Comparison of ENCODE assay signal across 24 cellular contexts in genomic region chr4:3725936-3726895, GRCh38. TPM values are rescaled to one million over a fixed set of nuclear protein-coding genes. Genes with fewer than 3 reads are reported as not detected.
"Had no signal": no experiment of that assay in that cellular context is flagged by ENCODE, and none has a peak within 500 bp of the region (broad histone marks: within the 10 kb centered on the region; RNA-seq: fewer than 3 reads in every experiment).

No MANE protein-coding gene starts in this region.

- H3K27ac Mint-ChIP-seq: activated CD4-positive, alpha-beta T cell treated with anti-CD3 and anti-CD28 coated beads, Interleukin-2, amount 10 ng/mL, durations not matched to agents 24 days and 14 days; activated CD8-positive, alpha-beta T cell treated with anti-CD3 and anti-CD28 coated beads for 36 hours; activated naive CD4-positive, alpha-beta T cell treated with anti-CD3 and anti-CD28 coated beads for 36 hours; activated naive CD8-positive, alpha-beta T cell treated with anti-CD3 and anti-CD28 coated beads, Interleukin-2, amount 50 U/mL, for 24 hours; brain; mesothelial cell of epicardium; natural killer cell treated with Interleukin-12 subunit alpha and Interleukin-12 subunit beta and Interleukin-15 and Interleukin-18, amount 100 ng/mL, for 72 hours; stimulated activated memory B cell treated with anti-CD40 and anti-IgM and Interleukin-4, amounts not matched to agents 10 μg/mL and 1 μg/mL and 100 μg/mL, for 72 hours had no signal

- DNase-seq: activated CD4-positive, alpha-beta T cell treated with anti-CD3 and anti-CD28 coated beads, Interleukin-2, amount 10 ng/mL, durations not matched to agents 24 days and 14 days; activated CD8-positive, alpha-beta T cell treated with anti-CD3 and anti-CD28 coated beads for 36 hours; activated naive CD4-positive, alpha-beta T cell treated with anti-CD3 and anti-CD28 coated beads for 36 hours; activated naive CD8-positive, alpha-beta T cell treated with anti-CD3 and anti-CD28 coated beads, Interleukin-2, amount 50 U/mL, for 24 hours; activated T-cell treated with anti-CD3 and anti-CD28 coated beads, Interleukin-2, amount 50 U/mL, for 4 hours; anterior cingulate cortex; central memory CD4-positive, alpha-beta T cell; dorsolateral prefrontal cortex; foreskin keratinocyte; hypothalamus; kidney; occipital lobe; posterior cingulate gyrus; spleen; stimulated activated CD4-positive, alpha-beta T cell treated with anti-CD3 and anti-CD28 coated beads, Interleukin-4, amount 100 ng/mL, for 4 hours; T-helper 9 cell had no signal

- H3K9me3 Mint-ChIP-seq: activated CD4-positive, alpha-beta T cell treated with anti-CD3 and anti-CD28 coated beads, Interleukin-2, amount 10 ng/mL, durations not matched to agents 24 days and 14 days; activated CD8-positive, alpha-beta T cell treated with anti-CD3 and anti-CD28 coated beads for 36 hours; activated naive CD4-positive, alpha-beta T cell treated with anti-CD3 and anti-CD28 coated beads for 36 hours; activated naive CD8-positive, alpha-beta T cell treated with anti-CD3 and anti-CD28 coated beads, Interleukin-2, amount 50 U/mL, for 24 hours; activated T-cell treated with anti-CD3 and anti-CD28 coated beads, Interleukin-2, amount 50 U/mL, for 4 hours; mesothelial cell of epicardium; natural killer cell treated with Interleukin-12 subunit alpha and Interleukin-12 subunit beta and Interleukin-15 and Interleukin-18, amount 100 ng/mL, for 72 hours; stimulated activated memory B cell treated with anti-CD40 and anti-IgM and Interleukin-4, amounts not matched to agents 10 μg/mL and 1 μg/mL and 100 μg/mL, for 72 hours had no signal

- H3K4me3 Mint-ChIP-seq: activated CD4-positive, alpha-beta T cell treated with anti-CD3 and anti-CD28 coated beads, Interleukin-2, amount 10 ng/mL, durations not matched to agents 24 days and 14 days; activated CD8-positive, alpha-beta T cell treated with anti-CD3 and anti-CD28 coated beads for 36 hours; activated naive CD4-positive, alpha-beta T cell treated with anti-CD3 and anti-CD28 coated beads for 36 hours; activated naive CD8-positive, alpha-beta T cell treated with anti-CD3 and anti-CD28 coated beads, Interleukin-2, amount 50 U/mL, for 24 hours; activated T-cell treated with anti-CD3 and anti-CD28 coated beads, Interleukin-2, amount 50 U/mL, for 4 hours; brain; mesothelial cell of epicardium; natural killer cell treated with Interleukin-12 subunit alpha and Interleukin-12 subunit beta and Interleukin-15 and Interleukin-18, amount 100 ng/mL, for 72 hours; stimulated activated memory B cell treated with anti-CD40 and anti-IgM and Interleukin-4, amounts not matched to agents 10 μg/mL and 1 μg/mL and 100 μg/mL, for 72 hours had no signal

- ATAC-seq: activated CD8-positive, alpha-beta T cell treated with anti-CD3 and anti-CD28 coated beads for 36 hours; activated naive CD8-positive, alpha-beta T cell treated with anti-CD3 and anti-CD28 coated beads, Interleukin-2, amount 50 U/mL, for 24 hours; activated T-cell treated with anti-CD3 and anti-CD28 coated beads, Interleukin-2, amount 50 U/mL, for 4 hours; foreskin keratinocyte; left lobe of liver; natural killer cell treated with Interleukin-12 subunit alpha and Interleukin-12 subunit beta and Interleukin-15 and Interleukin-18, amount 100 ng/mL, for 72 hours; stimulated activated memory B cell treated with anti-CD40 and anti-IgM and Interleukin-4, amounts not matched to agents 10 μg/mL and 1 μg/mL and 100 μg/mL, for 72 hours had no signal

- H3K27ac ChIP-seq: dorsolateral prefrontal cortex, foreskin keratinocyte, spleen had no signal

- FAIRE-seq: colon, kidney had no signal

- H3K9me3 ChIP-seq: thoracic aorta had no signal

- H3K36me3 Mint-ChIP-seq: brain; mesothelial cell of epicardium; natural killer cell treated with Interleukin-12 subunit alpha and Interleukin-12 subunit beta and Interleukin-15 and Interleukin-18, amount 100 ng/mL, for 72 hours; stimulated activated memory B cell treated with anti-CD40 and anti-IgM and Interleukin-4, amounts not matched to agents 10 μg/mL and 1 μg/mL and 100 μg/mL, for 72 hours had no signal

- H3K4me1 ChIP-seq: foreskin keratinocyte had no signal

- H3K4me3 ChIP-seq: dorsolateral prefrontal cortex, lung, spleen had no signal

- H3K36me3 ChIP-seq: spleen, thoracic aorta had no signal

- H3K4me1 Mint-ChIP-seq: activated CD4-positive, alpha-beta T cell treated with anti-CD3 and anti-CD28 coated beads, Interleukin-2, amount 10 ng/mL, durations not matched to agents 24 days and 14 days; activated naive CD8-positive, alpha-beta T cell treated with anti-CD3 and anti-CD28 coated beads, Interleukin-2, amount 50 U/mL, for 24 hours; stimulated activated memory B cell treated with anti-CD40 and anti-IgM and Interleukin-4, amounts not matched to agents 10 μg/mL and 1 μg/mL and 100 μg/mL, for 72 hours had no signal

RNA-seq across cellular contexts. Expression of gene ADRA2C, which starts 40.0 kb away (rescaled TPM):
- total RNA-seq: activated CD4-positive, alpha-beta T cell treated with anti-CD3 and anti-CD28 coated beads, Interleukin-2, amount 10 ng/mL, durations not matched to agents 24 days and 14 days; activated naive CD4-positive, alpha-beta T cell treated with anti-CD3 and anti-CD28 coated beads for 36 hours; activated T-cell treated with anti-CD3 and anti-CD28 coated beads, Interleukin-2, amount 50 U/mL, for 4 hours; natural killer cell treated with Interleukin-12 subunit alpha and Interleukin-12 subunit beta and Interleukin-15 and Interleukin-18, amount 100 ng/mL, for 72 hours had no signal
